Comparison of ENCODE assay signal across 17 cellular contexts in the genomic region with DNA sequence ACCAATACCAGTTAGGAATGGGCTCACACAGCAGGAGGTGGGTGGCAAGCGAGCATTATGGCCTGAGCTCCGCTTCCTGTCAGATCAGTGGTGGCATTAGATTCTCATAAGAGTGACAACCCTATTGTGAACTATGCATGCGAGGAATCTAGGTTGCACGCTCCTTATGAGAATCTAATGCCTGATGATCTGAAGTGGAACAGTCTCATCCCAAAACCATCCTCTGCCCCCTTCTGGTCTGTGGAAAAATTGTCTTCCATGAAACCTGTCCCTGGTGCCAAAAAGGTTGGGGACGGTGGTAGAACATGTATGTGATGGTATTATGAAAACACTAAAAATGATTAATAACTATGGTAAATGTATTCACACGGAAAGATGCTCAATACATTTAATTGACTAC.
DNase-seq lines count a peak whose midpoint lies in the region; ATAC-seq and TF ChIP-seq lines count a peak whose summit lies in the region.
"Had no signal": no experiment of that assay in that cellular context is flagged by ENCODE, and none has a peak within 500 bp of the region (broad histone marks: within the 10 kb centered on the region; RNA-seq: fewer than 3 reads in every experiment).

No MANE protein-coding gene starts in this region.

- H3K27ac ChIP-seq in liver (ENCODE audit: low read depth in 1 of 2, low read length in 2 of 2) = no peak overlapping the region
- H3K27ac ChIP-seq: gastroesophageal sphincter had no signal

- POLR2A ChIA-PET in WTC11 (lab: Charles Lee) = no interaction called here

- 90% methylated on average over 6 of the region's 6 CpGs for WGBS in liver

- no peaks in the 10 kb centered on the region for H3K27me3 Mint-ChIP-seq in WTC11 (ENCODE audit: low read depth)
- H3K27me3 Mint-ChIP-seq: activated CD4-positive, alpha-beta T cell treated with anti-CD3 and anti-CD28 coated beads for 36 hours; activated naive CD8-positive, alpha-beta T cell treated with anti-CD3 and anti-CD28 coated beads, Interleukin-2, amount 10 ng/mL, durations not matched to agents 7 days and 5 days had no signal

- peaks cover 15% of the 10 kb centered on the region for H3K36me3 Mint-ChIP-seq in WTC11
- H3K36me3 Mint-ChIP-seq: activated naive CD8-positive, alpha-beta T cell treated with anti-CD3 and anti-CD28 coated beads, Interleukin-2, amount 10 ng/mL, durations not matched to agents 7 days and 5 days; natural killer cell treated with Interleukin-12 subunit alpha and Interleukin-12 subunit beta and Interleukin-15 and Interleukin-18, amount 100 ng/mL, for 72 hours had no signal

- H3K4me3 Mint-ChIP-seq in WTC11 = no peak overlapping the region
- H3K4me3 Mint-ChIP-seq: activated CD4-positive, alpha-beta T cell treated with anti-CD3 and anti-CD28 coated beads for 36 hours; activated naive CD8-positive, alpha-beta T cell treated with anti-CD3 and anti-CD28 coated beads, Interleukin-2, amount 10 ng/mL, durations not matched to agents 7 days and 5 days; central memory CD8-positive, alpha-beta T cell; natural killer cell treated with Interleukin-12 subunit alpha and Interleukin-12 subunit beta and Interleukin-15 and Interleukin-18, amount 100 ng/mL, for 72 hours had no signal

- H3K4me1 Mint-ChIP-seq in WTC11 = peaks cover 6% of the 10 kb centered on the region
- H3K4me1 Mint-ChIP-seq: central memory CD8-positive, alpha-beta T cell had no signal

- DNase-seq in DMS 273 (lab: John Stamatoyannopoulos, UW; ENCODE audit: unreplicated experiment) (peak; percentile 7), DMS 273 treated with DMSO at 0.1 percent for 48 hours (lab: John Stamatoyannopoulos, UW) (no peak), KBM-7 (peak; percentile 8), RPMI8226 (peak; percentile 20), WTC11 (ENCODE audit: low spot score) (no peak), NCI-H2081 (lab: John Stamatoyannopoulos, UW) (no peak)
- no peak for DNase-seq in activated effector memory CD4-positive, alpha-beta T cell treated with Interleukin-2 at 50 U/mL for 16 hours
- DNase-seq: 8988T; activated CD4-positive, alpha-beta T cell treated with anti-CD3 and anti-CD28 coated beads for 36 hours; activated naive CD8-positive, alpha-beta T cell treated with anti-CD3 and anti-CD28 coated beads, Interleukin-2, amount 10 ng/mL, durations not matched to agents 7 days and 5 days; GOT3; NCI-H446 had no signal

- in situ Hi-C loops in KBM-7 (cut with MboI; ENCODE audit: low pct_unique_long_range_greater_than_20kb, low sequenced_read_pairs) = no loop called here

- peaks cover 20% of the 10 kb centered on the region for H3K9me3 Mint-ChIP-seq in WTC11
- H3K9me3 Mint-ChIP-seq: central memory CD8-positive, alpha-beta T cell; natural killer cell treated with Interleukin-12 subunit alpha and Interleukin-12 subunit beta and Interleukin-15 and Interleukin-18, amount 100 ng/mL, for 72 hours had no signal

- TF ChIP-seq RAD21 in liver (IDR thresholded peaks at IDR 0.05) = peak; percentile 33 to 70

- no peak overlapping the region for H3K9ac ChIP-seq in liver (ENCODE audit: low read depth in 1 of 2, low read length in 2 of 2)

- no peak overlapping the region for H3K27ac Mint-ChIP-seq in WTC11
- H3K27ac Mint-ChIP-seq: activated naive CD8-positive, alpha-beta T cell treated with anti-CD3 and anti-CD28 coated beads, Interleukin-2, amount 10 ng/mL, durations not matched to agents 7 days and 5 days; natural killer cell treated with Interleukin-12 subunit alpha and Interleukin-12 subunit beta and Interleukin-15 and Interleukin-18, amount 100 ng/mL, for 72 hours had no signal

- no peak for ATAC-seq in WTC11
- ATAC-seq: activated CD4-positive, alpha-beta T cell treated with anti-CD3 and anti-CD28 coated beads for 36 hours; gastroesophageal sphincter; natural killer cell treated with Interleukin-12 subunit alpha and Interleukin-12 subunit beta and Interleukin-15 and Interleukin-18, amount 100 ng/mL, for 72 hours had no signal

- no peaks in the 10 kb centered on the region for H3K9me3 ChIP-seq in liver (ENCODE audit: control insufficient read depth in 4 of 4, low read length in 3 of 4)
- H3K9me3 ChIP-seq: gastroesophageal sphincter had no signal

- H3K36me3 ChIP-seq in liver (ENCODE audit: control insufficient read depth in 4 of 4, insufficient read depth in 3 of 4, low read depth in 1 of 4, low read length in 3 of 4) = no peaks in the 10 kb centered on the region
- H3K36me3 ChIP-seq: gastroesophageal sphincter had no signal

- no peak overlapping the region for H3K4me3 ChIP-seq in liver (ENCODE audit: low read depth in 1 of 3, low read length in 3 of 3)
- H3K4me3 ChIP-seq: gastroesophageal sphincter, lung had no signal

- H3K4me1 ChIP-seq in liver (ENCODE audit: control insufficient read depth in 4 of 4, insufficient read depth in 4 of 4, low read length in 3 of 4) = no peaks in the 10 kb centered on the region
- H3K4me1 ChIP-seq: gastroesophageal sphincter had no signal

- no peak for TF ChIP-seq CTCF in liver (IDR thresholded peaks at IDR 0.05; ENCODE audit: low read depth, low read length, missing input control)
- no peak for TF ChIP-seq CTCF in WTC11 (IDR thresholded peaks at IDR 0.05)

- CTCF ChIA-PET in WTC11 (lab: Charles Lee) = no interaction called here

- no peaks in the 10 kb centered on the region for H3K27me3 ChIP-seq in liver (ENCODE audit: control insufficient read depth in 4 of 4, insufficient read depth in 4 of 4, low read length in 3 of 4)
- H3K27me3 ChIP-seq: gastroesophageal sphincter had no signal

TF ChIP-seq in liver, 16 proteins besides CTCF, POLR2A, EP300 and RAD21 (continues in another document):
- TF ChIP-seq JUND (IDR thresholded peaks at IDR 0.05) (no peak), RXRA (IDR thresholded peaks at IDR 0.05) (no peak), SP1 (IDR thresholded peaks at IDR 0.05) (no peak), HNF4G (IDR thresholded peaks at IDR 0.05) (no peak), YY1 (IDR thresholded peaks at IDR 0.05) (no peak), EGR1 (IDR thresholded peaks at IDR 0.05; ENCODE audit: low read depth in 2 of 2) (no peak), GABPA (IDR thresholded peaks at IDR 0.05 in 1 of 2, conservative IDR thresholded peaks at IDR 0.05 in 1 of 2) (no peak)
- TF ChIP-seq, protein P1, sequence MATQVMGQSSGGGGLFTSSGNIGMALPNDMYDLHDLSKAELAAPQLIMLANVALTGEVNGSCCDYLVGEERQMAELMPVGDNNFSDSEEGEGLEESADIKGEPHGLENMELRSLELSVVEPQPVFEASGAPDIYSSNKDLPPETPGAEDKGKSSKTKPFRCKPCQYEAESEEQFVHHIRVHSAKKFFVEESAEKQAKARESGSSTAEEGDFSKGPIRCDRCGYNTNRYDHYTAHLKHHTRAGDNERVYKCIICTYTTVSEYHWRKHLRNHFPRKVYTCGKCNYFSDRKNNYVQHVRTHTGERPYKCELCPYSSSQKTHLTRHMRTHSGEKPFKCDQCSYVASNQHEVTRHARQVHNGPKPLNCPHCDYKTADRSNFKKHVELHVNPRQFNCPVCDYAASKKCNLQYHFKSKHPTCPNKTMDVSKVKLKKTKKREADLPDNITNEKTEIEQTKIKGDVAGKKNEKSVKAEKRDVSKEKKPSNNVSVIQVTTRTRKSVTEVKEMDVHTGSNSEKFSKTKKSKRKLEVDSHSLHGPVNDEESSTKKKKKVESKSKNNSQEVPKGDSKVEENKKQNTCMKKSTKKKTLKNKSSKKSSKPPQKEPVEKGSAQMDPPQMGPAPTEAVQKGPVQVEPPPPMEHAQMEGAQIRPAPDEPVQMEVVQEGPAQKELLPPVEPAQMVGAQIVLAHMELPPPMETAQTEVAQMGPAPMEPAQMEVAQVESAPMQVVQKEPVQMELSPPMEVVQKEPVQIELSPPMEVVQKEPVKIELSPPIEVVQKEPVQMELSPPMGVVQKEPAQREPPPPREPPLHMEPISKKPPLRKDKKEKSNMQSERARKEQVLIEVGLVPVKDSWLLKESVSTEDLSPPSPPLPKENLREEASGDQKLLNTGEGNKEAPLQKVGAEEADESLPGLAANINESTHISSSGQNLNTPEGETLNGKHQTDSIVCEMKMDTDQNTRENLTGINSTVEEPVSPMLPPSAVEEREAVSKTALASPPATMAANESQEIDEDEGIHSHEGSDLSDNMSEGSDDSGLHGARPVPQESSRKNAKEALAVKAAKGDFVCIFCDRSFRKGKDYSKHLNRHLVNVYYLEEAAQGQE (IDR thresholded peaks at IDR 0.05) = no peak

TF ChIP-seq in WTC11, 78 proteins besides CTCF, POLR2A, EP300 and RAD21 (continues in another document):
- TF ChIP-seq GABPB1 (CRISPR knock-in tag; IDR thresholded peaks at IDR 0.05) = no peak
- no peak for TF ChIP-seq ZNF281 (CRISPR knock-in tag; IDR thresholded peaks at IDR 0.05)
- TF ChIP-seq RORB (CRISPR knock-in tag; IDR thresholded peaks at IDR 0.05) = no peak
- no peak for TF ChIP-seq GTF2I (CRISPR knock-in tag; conservative IDR thresholded peaks at IDR 0.05)
- no peak for TF ChIP-seq SP1 (CRISPR knock-in tag; conservative IDR thresholded peaks at IDR 0.05)
- no peak for TF ChIP-seq ZBTB43 (CRISPR knock-in tag; IDR thresholded peaks at IDR 0.05)

Comparison
In these comparisons a context has a peak if more than half of its experiments do, and no peak if none do; other contexts are left out.
1. DNase-seq: peak in DMS 273 (single experiment), KBM-7 (single experiment) and RPMI8226 (single experiment); none in DMS 273 treated with DMSO at 0.1 percent for 48 hours (single experiment), WTC11 (single experiment), NCI-H2081 (0 of 2) and activated effector memory CD4-positive, alpha-beta T cell treated with Interleukin-2 at 50 U/mL for 16 hours (single experiment).